In genomic region chr5:139397921-139398320, GRCh38 we compare ENCODE assay signal across 22 cellular contexts. TPM values are rescaled to one million over a fixed set of nuclear protein-coding genes. Genes with fewer than 3 reads are reported as not detected.
"Had no signal": no experiment of that assay in that cellular context is flagged by ENCODE, and none has a peak within 500 bp of the region (broad histone marks: within the 10 kb centered on the region; RNA-seq: fewer than 3 reads in every experiment).

No MANE protein-coding gene starts in this region.

- FAIRE-seq: TTC549 had no signal

- H3K36me3 ChIP-seq: transverse colon had no signal

- H3K27ac Mint-ChIP-seq: activated B cell treated with CpG ODN at 0.5 μM for 24 hours; immature natural killer cell; stimulated activated effector memory CD8-positive, alpha-beta T cell treated with anti-CD3 and anti-CD28 coated beads, Interleukin-12 subunit alpha, Interleukin-12 subunit beta, amount 100 ng/mL, for 72 hours; T-helper 17 cell had no signal

- H3K27me3 Mint-ChIP-seq: activated B cell treated with CpG ODN at 0.5 μM for 24 hours, naive B cell, T-helper 17 cell had no signal

- H3K9me3 Mint-ChIP-seq: activated B cell treated with CpG ODN at 0.5 μM for 24 hours; immature natural killer cell; naive B cell; stimulated activated effector memory CD8-positive, alpha-beta T cell treated with anti-CD3 and anti-CD28 coated beads, Interleukin-12 subunit alpha, Interleukin-12 subunit beta, amount 100 ng/mL, for 72 hours had no signal

- H3K9me3 ChIP-seq: body of pancreas, SK-N-SH, transverse colon had no signal

- H3K4me2 ChIP-seq: SK-N-SH, smooth muscle cell had no signal

- H3K4me3 Mint-ChIP-seq: activated B cell treated with CpG ODN at 0.5 μM for 24 hours; immature natural killer cell; stimulated activated effector memory CD8-positive, alpha-beta T cell treated with anti-CD3 and anti-CD28 coated beads, Interleukin-12 subunit alpha, Interleukin-12 subunit beta, amount 100 ng/mL, for 72 hours; T-helper 17 cell had no signal

- ATAC-seq: body of pancreas; left colon; stimulated activated effector memory CD8-positive, alpha-beta T cell treated with anti-CD3 and anti-CD28 coated beads, Interleukin-12 subunit alpha, Interleukin-12 subunit beta, amount 100 ng/mL, for 72 hours; T-helper 17 cell had no signal

- H3K36me3 Mint-ChIP-seq: naive B cell had no signal

- H3K4me3 ChIP-seq: body of pancreas, lung, smooth muscle cell, transverse colon had no signal

- DNase-seq: activated B cell treated with CpG ODN at 0.5 μM for 24 hours; activated CD4-positive, alpha-beta T cell treated with anti-CD3 and anti-CD28 coated beads, Interleukin-2, amount 50 U/mL, for 1 hour; activated gamma-delta T cell treated with Interleukin-2 at 50 U/mL for 16 hours; activated T-cell treated with anti-CD3 and anti-CD28 coated beads for 4 hours; central memory CD4-positive, alpha-beta T cell; cortex of kidney; effector CD8-positive, alpha-beta T cell; glutamatergic neuron; immature natural killer cell; left colon; naive B cell; retina; SK-N-SH; T-helper 17 cell; transverse colon had no signal

- H3K27ac ChIP-seq: body of pancreas, epithelial cell of prostate, parathyroid adenoma, transverse colon had no signal

RNA-seq across cellular contexts. Expression of gene MZB1, which starts 8.2 kb away (rescaled TPM):
- total RNA-seq: smooth muscle cell had no signal
- polyA plus RNA-seq: SK-N-SH had no signal

RNA-seq across cellular contexts. Expression of gene SLC23A1, which starts 14.8 kb away (rescaled TPM):
- total RNA-seq: smooth muscle cell, T-helper 17 cell had no signal
- polyA plus RNA-seq: SK-N-SH had no signal
